In the genomic region with DNA sequence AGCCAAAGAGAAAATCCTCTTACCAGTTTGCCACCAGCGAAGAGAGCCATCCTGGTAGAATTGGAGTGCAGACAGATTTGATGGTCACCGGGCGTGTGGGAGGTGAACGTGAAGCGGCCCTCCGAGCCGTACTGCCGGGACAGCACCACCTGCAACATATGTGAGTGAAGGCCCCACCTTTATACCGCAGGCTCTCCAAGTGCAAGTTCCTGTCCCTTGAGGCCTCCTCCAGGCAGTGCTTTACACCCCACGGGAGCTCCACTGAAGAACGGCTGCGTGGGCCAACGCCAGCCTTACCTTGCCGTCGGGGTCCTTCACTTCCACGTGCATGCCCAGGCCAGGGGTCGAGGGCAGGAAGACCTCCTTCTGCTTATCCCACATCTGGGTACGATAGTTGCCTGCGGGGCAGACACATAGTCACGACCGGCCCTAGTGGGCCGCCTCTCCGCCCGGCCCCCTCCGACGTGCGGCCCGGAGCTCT, we compare ENCODE assay signal across 8 cellular contexts. TPM values are rescaled to one million over a fixed set of nuclear protein-coding genes. Genes with fewer than 3 reads are reported as not detected.
DNase-seq lines count a peak whose midpoint lies in the region; ATAC-seq, FAIRE-seq and TF ChIP-seq lines count a peak whose summit lies in the region.

No MANE protein-coding gene starts in this region.

- H3K27me3 Mint-ChIP-seq in astrocyte (ENCODE audit: low read depth, unreplicated experiment) (no peaks in the 10 kb centered on the region), immature natural killer cell (ENCODE audit: low read depth in 3 of 3) (peaks cover 7 to 11% (median 9%) of the 10 kb centered on the region in 3 donors)

- H3K4me2 ChIP-seq in astrocyte (ENCODE audit: low read length): peak overlapping the region; percentile 91

- H3K4me1 ChIP-seq in SJSA1 (replicated peaks) (peaks cover 19% of the 10 kb centered on the region), astrocyte (ENCODE audit: insufficient read depth, low read length) (peaks cover 5% of the 10 kb centered on the region)

- H2AFZ ChIP-seq in astrocyte (ENCODE audit: low read depth, low read length): peak overlapping the region; percentile 97

- peaks cover 8% of the 10 kb centered on the region for H3K36me3 Mint-ChIP-seq in astrocyte (ENCODE audit: low read depth, unreplicated experiment)
- H3K36me3 Mint-ChIP-seq in immature natural killer cell: peaks cover 9 to 14% (median 12%) of the 10 kb centered on the region in 3 donors

- H3K4me3 ChIP-seq in SJSA1: peak overlapping the region; percentile 64
- H3K4me3 ChIP-seq in astrocyte (ENCODE audit: insufficient read depth, low read depth, low read length): peak overlapping the region; percentile 77

- H4K20me1 ChIP-seq in astrocyte (ENCODE audit: insufficient read depth, low read length): peaks cover 11% of the 10 kb centered on the region

- no peaks in the 10 kb centered on the region for H3K27me3 ChIP-seq in SJSA1 (replicated peaks)
- H3K27me3 ChIP-seq in astrocyte (ENCODE audit: insufficient read depth, low read length): no peaks in the 10 kb centered on the region

- H3K27ac Mint-ChIP-seq in astrocyte (ENCODE audit: unreplicated experiment) (no peak overlapping the region), immature natural killer cell (peak overlapping the region; percentile 95 to 98 (median 96))

- H3K4me1 Mint-ChIP-seq in astrocyte (ENCODE audit: low read depth, unreplicated experiment) (peaks cover 8% of the 10 kb centered on the region), immature natural killer cell (peaks cover 34 to 36% of the 10 kb centered on the region in 2 donors)

- FAIRE-seq in astrocyte (lab: Jason Lieb, UNC): no peak

- H3K9ac ChIP-seq in astrocyte (ENCODE audit: low read length): peak overlapping the region; percentile 90

- peak; percentile 5 for ATAC-seq in HG02970 (IDR thresholded peaks at IDR 0.05; ENCODE audit: low FRiP score, unreplicated experiment)

- H3K9me3 ChIP-seq in SJSA1 (replicated peaks): no peaks in the 10 kb centered on the region
- H3K9me3 ChIP-seq in astrocyte (ENCODE audit: insufficient read depth, low read depth, low read length): no peaks in the 10 kb centered on the region

- peaks cover 34% of the 10 kb centered on the region for H3K79me2 ChIP-seq in astrocyte (ENCODE audit: insufficient read depth, low read length)

- H3K36me3 ChIP-seq in SJSA1 (peaks cover 37% of the 10 kb centered on the region), astrocyte (ENCODE audit: insufficient read depth, low read length) (peaks cover 17% of the 10 kb centered on the region)

- H3K4me3 Mint-ChIP-seq in astrocyte (ENCODE audit: unreplicated experiment) (peak overlapping the region; percentile 87), immature natural killer cell (peak overlapping the region; percentile 86 to 93 (median 90))

- TF ChIP-seq CTCF in astrocyte (IDR thresholded peaks at IDR 0.05; ENCODE audit: insufficient read depth, low read depth, low read length): no peak

- peak; percentile 23 for DNase-seq in activated T-cell treated with anti-CD3 and anti-CD28 coated beads for 1 hour (ENCODE audit: low read depth)
- no peak for DNase-seq in activated T-cell treated with anti-CD3 and anti-CD28 coated beads, Interleukin-2, amount 50 U/mL, for 1 hour
- DNase-seq in SJSA1 (ENCODE audit: low read depth in 1 of 2, low spot score in 2 of 2): no peak
- no peak for DNase-seq in astrocyte (ENCODE audit: low read depth)
- DNase-seq in immature natural killer cell: no peak
- DNase-seq in stimulated activated CD4-positive, alpha-beta T cell treated with anti-CD3 and anti-CD28 coated beads, Interleukin-2, amount 100 ng/mL, for 4 hours (ENCODE audit: low read depth): peak; percentile 9
- no peak for DNase-seq in dedifferentiated amniotic fluid mesenchymal stem cell (ENCODE audit: extremely low spot score)

- no peaks in the 10 kb centered on the region for H3K9me3 Mint-ChIP-seq in astrocyte (ENCODE audit: unreplicated experiment)
- H3K9me3 Mint-ChIP-seq in immature natural killer cell: no peaks in the 10 kb centered on the region

- H3K27ac ChIP-seq in SJSA1 (no peak overlapping the region), astrocyte (ENCODE audit: low read depth, low read length) (peak overlapping the region; percentile 64)

RNA-seq across cellular contexts. Expression of gene TMED4, which starts 0.6 kb away (rescaled TPM):
- 108 and 164 TPM in 2 replicates for total RNA-seq in SJSA1 (2014; rRNA removed; shearing (Covaris generic))
- 68.7 and 69.2 TPM in 2 replicates for total RNA-seq in astrocyte
- 10 to 100 TPM; 50.0 to 79.0 (median 71.6) TPM for polyA plus RNA-seq in immature natural killer cell

RNA-seq across cellular contexts. Expression of gene DDX56, which starts 7.8 kb away (rescaled TPM):
- 67.9 and 72.3 TPM in 2 replicates for total RNA-seq in SJSA1 (2014; rRNA removed; shearing (Covaris generic))
- 65.6 and 75.6 TPM in 2 replicates for total RNA-seq in astrocyte
- 10 to 100 TPM; 29.3 to 41.9 (median 33.8) TPM for polyA plus RNA-seq in immature natural killer cell

RNA-seq across cellular contexts. Expression of gene OGDH, which starts 25.0 kb away (rescaled TPM):
- total RNA-seq in SJSA1 (2014; rRNA removed; shearing (Covaris generic)): 38.4 and 51.3 TPM in 2 replicates
- 65.6 and 73.7 TPM in 2 replicates for total RNA-seq in astrocyte
- polyA plus RNA-seq in immature natural killer cell: 10 to 100 TPM; 24.3 to 44.4 (median 32.8) TPM

RNA-seq across cellular contexts. Expression of gene NPC1L1, which starts 40.3 kb away (rescaled TPM):
- not detected in 2 replicates for total RNA-seq in SJSA1 (2014; rRNA removed; shearing (Covaris generic))
- 0.05 and 0.07 TPM in 2 replicates for total RNA-seq in astrocyte
- polyA plus RNA-seq in immature natural killer cell: not detected

Comparison
In these comparisons a context has a peak if more than half of its experiments do, and no peak if none do; other contexts are left out.
1. DNase-seq: peak in activated T-cell treated with anti-CD3 and anti-CD28 coated beads for 1 hour (single experiment) and stimulated activated CD4-positive, alpha-beta T cell treated with anti-CD3 and anti-CD28 coated beads, Interleukin-2, amount 100 ng/mL, for 4 hours (single experiment); none in activated T-cell treated with anti-CD3 and anti-CD28 coated beads, Interleukin-2, amount 50 U/mL, for 1 hour (single experiment), SJSA1 (0 of 2), astrocyte (single experiment), immature natural killer cell (0 of 3) and dedifferentiated amniotic fluid mesenchymal stem cell (single experiment).